In the genomic region with DNA sequence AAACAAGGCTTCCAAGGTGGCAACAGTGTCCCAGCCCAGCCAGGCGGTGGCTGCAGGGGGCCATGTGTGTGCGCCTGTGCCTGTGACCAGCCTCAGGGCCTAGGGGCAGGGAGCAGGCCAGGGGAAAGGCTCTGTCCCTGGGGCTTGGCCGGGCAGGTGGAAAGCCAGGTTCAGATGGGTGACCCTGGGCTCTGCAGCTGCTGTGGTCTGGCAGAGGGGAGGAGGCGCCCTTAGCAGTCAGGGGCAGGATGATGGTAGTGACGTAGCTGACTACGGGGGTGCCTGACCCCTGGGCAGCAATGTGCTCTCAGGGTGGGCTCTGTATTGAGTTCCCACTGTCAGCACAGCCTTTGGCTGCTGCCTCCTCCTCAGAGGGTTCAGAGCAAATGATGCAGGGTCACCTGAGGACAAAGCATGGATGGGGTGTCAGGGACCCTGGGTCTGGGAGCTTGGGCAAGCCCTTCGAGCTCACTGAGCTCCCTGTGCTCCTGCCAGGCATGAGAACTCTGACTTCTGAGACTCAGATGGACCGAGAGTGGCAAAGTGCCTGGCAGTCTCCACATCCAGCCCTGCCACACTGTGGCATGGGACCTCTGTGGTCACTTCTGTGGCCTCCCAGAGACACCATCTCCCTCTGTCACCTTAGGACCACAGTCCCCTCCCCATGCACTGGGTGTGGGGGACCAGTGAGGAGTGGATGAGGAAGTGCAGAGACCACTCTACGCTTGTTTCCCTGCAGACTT, we compare ENCODE assay signal across 16 cellular contexts. TPM values are rescaled to one million over a fixed set of nuclear protein-coding genes. Genes with fewer than 3 reads are reported as not detected.
A peak's percentile ranks its signal among the peaks of the same experiment; 100 is the strongest.
DNase-seq lines count a peak whose midpoint lies in the region; ATAC-seq and TF ChIP-seq lines count a peak whose summit lies in the region.
"Had no signal": no experiment of that assay in that cellular context is flagged by ENCODE, and none has a peak within 500 bp of the region (broad histone marks: within the 10 kb centered on the region; RNA-seq: fewer than 3 reads in every experiment).

No MANE protein-coding gene starts in this region.

- no peak for ATAC-seq in CD4-positive, alpha-beta T cell (ENCODE audit: poor library complexity)
- ATAC-seq in naive thymus-derived CD4-positive, alpha-beta T cell, result no peak
- no peak for ATAC-seq in GM18868 (IDR thresholded peaks at IDR 0.05; ENCODE audit: unreplicated experiment)
- ATAC-seq in GM21390 (IDR thresholded peaks at IDR 0.05; ENCODE audit: unreplicated experiment), result no peak
- ATAC-seq: heart left ventricle had no signal

- POLR2A ChIA-PET in CD4-positive, alpha-beta T cell (lab: Charles Lee), result interaction anchor here (1.3 to 2.9 kb wide), 3 partner anchors 12 to 15 kb away, joined by 3 to 10 read pairs (median 6); no protein-coding TSS in a partner anchor
- POLR2A ChIA-PET in naive thymus-derived CD4-positive, alpha-beta T cell (lab: Charles Lee), result interaction anchor here (0.7 to 1.7 kb wide), 2 partner anchors 11 to 42 kb away, joined by 3 to 7 read pairs; no protein-coding TSS in a partner anchor

- H3K27ac ChIP-seq in C4-2B, result peak overlapping the region; percentile 96
- peak overlapping the region; percentile 21 for H3K27ac ChIP-seq in CD4-positive, alpha-beta T cell (ENCODE audit: low read depth, low read length)
- peak overlapping the region; percentile 69 for H3K27ac ChIP-seq in naive thymus-derived CD4-positive, alpha-beta T cell (ENCODE audit: low read depth, low read length)
- H3K27ac ChIP-seq: heart left ventricle had no signal

- peak overlapping the region; percentile 25 for H3K4me3 ChIP-seq in naive thymus-derived CD4-positive, alpha-beta T cell (ENCODE audit: low read length)
- H3K4me3 ChIP-seq: heart left ventricle had no signal

- H3K4me3 Mint-ChIP-seq in CD4-positive, alpha-beta T cell, result peak overlapping the region; percentile 23
- peak overlapping the region; percentile 46 for H3K4me3 Mint-ChIP-seq in activated T-helper 1 cell treated with anti-CD3 and anti-CD28 coated beads, Interleukin-12 subunit alpha, Interleukin-12 subunit beta, Interleukin-2, Interleukin-4 antibody, amounts not matched to agents 30 ng/mL and 10 ng/mL and 1 ng/mL, durations not matched to agents 14 hours and 24 hours and 36 hours
- H3K4me3 Mint-ChIP-seq in naive thymus-derived CD4-positive, alpha-beta T cell, result peak overlapping the region in 9 of 10 donors; percentile 45 to 78 (median 71)

- CTCF ChIA-PET in CD4-positive, alpha-beta T cell (lab: Charles Lee), result interaction anchor here (1.1 kb wide), 1 partner anchor 416 kb away, joined by 3 read pairs; no protein-coding TSS in a partner anchor
- CTCF ChIA-PET in naive thymus-derived CD4-positive, alpha-beta T cell (lab: Charles Lee), result interaction anchor here (1.1 to 2.7 kb wide), 5 partner anchors 12 to 77 kb away, joined by 3 to 10 read pairs (median 5); no protein-coding TSS in a partner anchor

- no peaks in the 10 kb centered on the region for H3K9me3 ChIP-seq in CD4-positive, alpha-beta T cell (ENCODE audit: control insufficient read depth, low read length)
- no peaks in the 10 kb centered on the region for H3K9me3 ChIP-seq in naive thymus-derived CD4-positive, alpha-beta T cell (ENCODE audit: control insufficient read depth in 2 of 3, low read length in 3 of 3)
- H3K9me3 ChIP-seq: heart left ventricle had no signal

- no peaks in the 10 kb centered on the region for H3K27me3 Mint-ChIP-seq in CD4-positive, alpha-beta T cell
- no peaks in the 10 kb centered on the region for H3K27me3 Mint-ChIP-seq in activated T-helper 1 cell treated with anti-CD3 and anti-CD28 coated beads, Interleukin-12 subunit alpha, Interleukin-12 subunit beta, Interleukin-2, Interleukin-4 antibody, amounts not matched to agents 30 ng/mL and 10 ng/mL and 1 ng/mL, durations not matched to agents 14 hours and 24 hours and 36 hours (ENCODE audit: insufficient read depth)
- H3K27me3 Mint-ChIP-seq in naive thymus-derived CD4-positive, alpha-beta T cell, result no peaks in the 10 kb centered on the region

- H3K27ac Mint-ChIP-seq in CD4-positive, alpha-beta T cell, result peak overlapping the region; percentile 90
- H3K27ac Mint-ChIP-seq in activated T-helper 1 cell treated with anti-CD3 and anti-CD28 coated beads, Interleukin-12 subunit alpha, Interleukin-12 subunit beta, Interleukin-2, Interleukin-4 antibody, amounts not matched to agents 30 ng/mL and 10 ng/mL and 1 ng/mL, durations not matched to agents 14 hours and 24 hours and 36 hours, result peak overlapping the region; percentile 14
- peak overlapping the region; percentile 89 to 96 (median 92) for H3K27ac Mint-ChIP-seq in naive thymus-derived CD4-positive, alpha-beta T cell

- H3K4me1 Mint-ChIP-seq in CD4-positive, alpha-beta T cell (ENCODE audit: low read depth), result peaks cover 69% of the 10 kb centered on the region
- H3K4me1 Mint-ChIP-seq in activated T-helper 1 cell treated with anti-CD3 and anti-CD28 coated beads, Interleukin-12 subunit alpha, Interleukin-12 subunit beta, Interleukin-2, Interleukin-4 antibody, amounts not matched to agents 30 ng/mL and 10 ng/mL and 1 ng/mL, durations not matched to agents 14 hours and 24 hours and 36 hours (ENCODE audit: low read depth), result peaks cover 20% of the 10 kb centered on the region
- peaks cover 38 to 72% (median 59%) of the 10 kb centered on the region in 7 donors for H3K4me1 Mint-ChIP-seq in naive thymus-derived CD4-positive, alpha-beta T cell

- no peaks in the 10 kb centered on the region for H3K9me3 Mint-ChIP-seq in CD4-positive, alpha-beta T cell
- no peaks in the 10 kb centered on the region for H3K9me3 Mint-ChIP-seq in activated T-helper 1 cell treated with anti-CD3 and anti-CD28 coated beads, Interleukin-12 subunit alpha, Interleukin-12 subunit beta, Interleukin-2, Interleukin-4 antibody, amounts not matched to agents 30 ng/mL and 10 ng/mL and 1 ng/mL, durations not matched to agents 14 hours and 24 hours and 36 hours
- H3K9me3 Mint-ChIP-seq in naive thymus-derived CD4-positive, alpha-beta T cell, result no peaks in the 10 kb centered on the region

- no peak for DNase-seq in CD4-positive, alpha-beta T cell
- no peak for DNase-seq in activated T-helper 1 cell treated with anti-CD3 and anti-CD28 coated beads, Interleukin-12 subunit alpha, Interleukin-12 subunit beta, Interleukin-2, Interleukin-4 antibody, amounts not matched to agents 30 ng/mL and 10 ng/mL and 1 ng/mL, durations not matched to agents 14 hours and 24 hours and 36 hours (ENCODE audit: low spot score)
- DNase-seq in naive thymus-derived CD4-positive, alpha-beta T cell, result peak in 1 of 9 donors; percentile 20
- DNase-seq in NCI-H510A (lab: John Stamatoyannopoulos, UW) (no peak), HUDEP-2 (lab: John Stamatoyannopoulos, UW; ENCODE audit: unreplicated experiment in 76 of 76) (no peak)
- DNase-seq: heart left ventricle, NCI-H2029 treated with DMSO at 0.1 percent for 48 hours, NCI-H748 treated with DMSO at 0.1 percent for 48 hours, T1000 had no signal

- peaks cover 31 to 60% of the 10 kb centered on the region in 2 donors for H3K4me1 ChIP-seq in naive thymus-derived CD4-positive, alpha-beta T cell (ENCODE audit: control insufficient read depth in 2 of 2, insufficient read depth in 2 of 2, low read length in 2 of 2)

- no peaks in the 10 kb centered on the region for H3K36me3 ChIP-seq in naive thymus-derived CD4-positive, alpha-beta T cell (ENCODE audit: control insufficient read depth in 2 of 3, insufficient read depth in 3 of 3, low read length in 3 of 3)
- H3K36me3 ChIP-seq: heart left ventricle had no signal

- H3K27me3 ChIP-seq in CD4-positive, alpha-beta T cell (ENCODE audit: control insufficient read depth, insufficient read depth, low read length), result no peaks in the 10 kb centered on the region
- no peaks in the 10 kb centered on the region for H3K27me3 ChIP-seq in naive thymus-derived CD4-positive, alpha-beta T cell (ENCODE audit: control insufficient read depth in 2 of 2, insufficient read depth in 2 of 2, low read length in 2 of 2)
- H3K27me3 ChIP-seq: heart left ventricle had no signal

- H3K36me3 Mint-ChIP-seq in CD4-positive, alpha-beta T cell (ENCODE audit: low read depth), result no peaks in the 10 kb centered on the region
- no peaks in the 10 kb centered on the region for H3K36me3 Mint-ChIP-seq in activated T-helper 1 cell treated with anti-CD3 and anti-CD28 coated beads, Interleukin-12 subunit alpha, Interleukin-12 subunit beta, Interleukin-2, Interleukin-4 antibody, amounts not matched to agents 30 ng/mL and 10 ng/mL and 1 ng/mL, durations not matched to agents 14 hours and 24 hours and 36 hours (ENCODE audit: low read depth)
- H3K36me3 Mint-ChIP-seq in naive thymus-derived CD4-positive, alpha-beta T cell, result peaks cover 0 to 2% (median 0%) of the 10 kb centered on the region in 5 donors

- TF ChIP-seq CTCF in C4-2B (conservative IDR thresholded peaks at IDR 0.05), result no peak
- no peak for TF ChIP-seq CTCF in CD4-positive, alpha-beta T cell (IDR thresholded peaks at IDR 0.05)

- intact Hi-C loops in CD4-positive, alpha-beta T cell (cut with DNase I, micrococcal nuclease), result loop anchor here (5.0 to 10.0 kb wide), 4 partner anchors 35 to 537 kb away; a partner anchor contains a TSS
- intact Hi-C loops in activated T-helper 1 cell treated with anti-CD3 and anti-CD28 coated beads, Interleukin-12 subunit alpha, Interleukin-12 subunit beta, Interleukin-2, Interleukin-4 antibody, amounts not matched to agents 30 ng/mL and 10 ng/mL and 1 ng/mL, durations not matched to agents 14 hours and 24 hours and 36 hours (cut with micrococcal nuclease), result loop anchor here (5.0 kb wide), 1 partner anchor 120 kb away; no protein-coding TSS in a partner anchor
- intact Hi-C loops in naive thymus-derived CD4-positive, alpha-beta T cell (cut with micrococcal nuclease), result loop anchor here (5.0 to 10.0 kb wide), 2 partner anchors 35 to 87 kb away; no protein-coding TSS in a partner anchor

RNA-seq across cellular contexts. Expression of a gene that starts 56.6 kb away (rescaled TPM):
- not detected for total RNA-seq in CD4-positive, alpha-beta T cell
- total RNA-seq in activated T-helper 1 cell treated with anti-CD3 and anti-CD28 coated beads, Interleukin-12 subunit alpha, Interleukin-12 subunit beta, Interleukin-2, Interleukin-4 antibody, amounts not matched to agents 30 ng/mL and 10 ng/mL and 1 ng/mL, durations not matched to agents 14 hours and 24 hours and 36 hours, result not detected in 2 replicates
- total RNA-seq in naive thymus-derived CD4-positive, alpha-beta T cell, result under 1 TPM in 2 of 5 experiments, not detected in 3; 0.24 TPM
- not detected for polyA plus RNA-seq in naive thymus-derived CD4-positive, alpha-beta T cell
- total RNA-seq: activated CD8-positive, alpha-beta memory T cell treated with anti-CD3 and anti-CD28 coated beads for 36 hours; esophagus mucosa; heart left ventricle; pulmonary artery endothelial cell; ureter had no signal
- polyA plus RNA-seq: heart left ventricle had no signal

Comparison
In these comparisons a context has a peak if more than half of its experiments do, and no peak if none do; other contexts are left out.
1. H3K27ac ChIP-seq: peak in every context shown above with its lines; median percentile 96 in C4-2B; 69 in naive thymus-derived CD4-positive, alpha-beta T cell; 21 in CD4-positive, alpha-beta T cell.
2. H3K27ac Mint-ChIP-seq: peak in every context shown above with its lines; median percentile 92 in naive thymus-derived CD4-positive, alpha-beta T cell; 90 in CD4-positive, alpha-beta T cell; 14 in activated T-helper 1 cell treated with anti-CD3 and anti-CD28 coated beads, Interleukin-12 subunit alpha, Interleukin-12 subunit beta, Interleukin-2, Interleukin-4 antibody, amounts not matched to agents 30 ng/mL and 10 ng/mL and 1 ng/mL, durations not matched to agents 14 hours and 24 hours and 36 hours.